In the genomic region with DNA sequence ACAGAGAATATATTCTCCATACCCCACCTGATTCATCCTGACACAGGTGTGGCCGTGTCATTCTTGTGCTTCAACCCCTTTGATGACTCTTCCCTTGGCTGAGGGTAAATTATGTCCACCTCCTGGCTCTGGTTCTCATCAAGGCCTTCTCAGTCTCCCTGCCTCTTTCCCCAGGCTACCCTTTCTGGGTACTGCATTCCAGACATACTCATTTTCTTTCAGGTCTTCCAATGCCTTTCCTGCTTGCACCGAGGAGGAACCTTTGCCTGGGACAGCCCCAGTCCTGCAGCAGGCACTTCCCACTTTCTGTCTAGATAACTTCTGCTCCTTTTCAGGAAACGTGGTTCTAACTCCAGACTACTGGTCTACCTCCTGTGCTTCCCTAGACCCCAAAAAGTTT, we compare ENCODE assay signal across 25 cellular contexts.
"Had no signal": no experiment of that assay in that cellular context is flagged by ENCODE, and none has a peak within 500 bp of the region (broad histone marks: within the 10 kb centered on the region; RNA-seq: fewer than 3 reads in every experiment).

No MANE protein-coding gene starts in this region.

- H3K9me3 Mint-ChIP-seq: activated T-helper 2 cell treated with anti-CD3 and anti-CD28 coated beads, Interferon-gamma antibody, Interleukin-2, Interleukin-4, amounts not matched to agents 10 μg/mL and 5 μg/mL and 100 μg/mL, durations not matched to agents 14 hours and 24 hours and 36 hours; effector memory CD8-positive, alpha-beta T cell; nephron progenitor cell; stimulated activated naive B cell treated with anti-CD40 and anti-IgM and Interleukin-4, amounts not matched to agents 10 μg/mL and 1 μg/mL and 100 μg/mL, for 72 hours had no signal

- H3K9ac ChIP-seq: parathyroid adenoma had no signal

- H3K4me3 ChIP-seq: dorsolateral prefrontal cortex, esophagus squamous epithelium, gastrocnemius medialis, mucosa of descending colon, right lobe of liver, upper lobe of left lung had no signal

- ATAC-seq: effector memory CD8-positive, alpha-beta T cell; gastrocnemius medialis; left cardiac atrium; right lobe of liver; stimulated activated naive B cell treated with anti-CD40 and anti-IgM and Interleukin-4, amounts not matched to agents 10 μg/mL and 1 μg/mL and 100 μg/mL, for 72 hours; T-helper 17 cell had no signal

- H3K36me3 Mint-ChIP-seq: activated naive CD8-positive, alpha-beta T cell; stimulated activated naive B cell treated with anti-CD40 and anti-IgM and Interleukin-4, amounts not matched to agents 10 μg/mL and 1 μg/mL and 100 μg/mL, for 72 hours had no signal

- H3K4me1 ChIP-seq: gastrocnemius medialis, parathyroid adenoma, right lobe of liver had no signal

- H3K9me3 ChIP-seq: esophagus squamous epithelium, gastrocnemius medialis, mucosa of descending colon, right lobe of liver, upper lobe of left lung had no signal

- H2AFZ ChIP-seq: parathyroid adenoma had no signal

- DNase-seq: activated CD4-positive, alpha-beta T cell treated with anti-CD3 and anti-CD28 coated beads for 1 hour; activated naive CD4-positive, alpha-beta T cell; activated T-cell treated with anti-CD3 and anti-CD28 coated beads, Interleukin-2, amount 50 U/mL, for 1 hour; central memory CD4-positive, alpha-beta T cell; dorsolateral prefrontal cortex; effector memory CD8-positive, alpha-beta T cell; esophagus squamous epithelium; gastrocnemius medialis; hypothalamus; left cardiac atrium; mesenchymal stem cell; mucosa of descending colon; nephron progenitor cell; right lobe of liver; small intestine; stimulated activated CD4-positive, alpha-beta T cell treated with anti-CD3 and anti-CD28 coated beads, Interleukin-2, amount 100 ng/mL, for 48 hours; stimulated activated CD8-positive, alpha-beta memory T cell treated with anti-CD3 and anti-CD28 coated beads, Interleukin-4, amount 100 ng/mL, for 48 hours; stimulated activated naive B cell treated with anti-CD40 and anti-IgM and Interleukin-4, amounts not matched to agents 10 μg/mL and 1 μg/mL and 100 μg/mL, for 72 hours; SW 1271; T-helper 17 cell; upper lobe of left lung; WERI-Rb-1 had no signal

- H3K27ac Mint-ChIP-seq: activated naive CD8-positive, alpha-beta T cell; activated T-helper 2 cell treated with anti-CD3 and anti-CD28 coated beads, Interferon-gamma antibody, Interleukin-2, Interleukin-4, amounts not matched to agents 10 μg/mL and 5 μg/mL and 100 μg/mL, durations not matched to agents 14 hours and 24 hours and 36 hours; effector memory CD8-positive, alpha-beta T cell; nephron progenitor cell; stimulated activated naive B cell treated with anti-CD40 and anti-IgM and Interleukin-4, amounts not matched to agents 10 μg/mL and 1 μg/mL and 100 μg/mL, for 72 hours; T-helper 17 cell had no signal

- H3K27me3 ChIP-seq: gastrocnemius medialis, right lobe of liver, upper lobe of left lung had no signal

- H3K27ac ChIP-seq: dorsolateral prefrontal cortex, esophagus squamous epithelium, gastrocnemius medialis, parathyroid adenoma, right lobe of liver, upper lobe of left lung, WERI-Rb-1 had no signal

- H3K4me3 Mint-ChIP-seq: activated naive CD8-positive, alpha-beta T cell; effector memory CD8-positive, alpha-beta T cell; nephron progenitor cell; stimulated activated naive B cell treated with anti-CD40 and anti-IgM and Interleukin-4, amounts not matched to agents 10 μg/mL and 1 μg/mL and 100 μg/mL, for 72 hours; T-helper 17 cell had no signal

- H3K79me2 ChIP-seq: parathyroid adenoma had no signal

- H3K36me3 ChIP-seq: esophagus squamous epithelium, gastrocnemius medialis, right lobe of liver, upper lobe of left lung, WERI-Rb-1 had no signal
